In genomic region chrX:1465261-1466231, GRCh38 we compare ENCODE assay signal across 12 cellular contexts. TPM values are rescaled to one million over a fixed set of nuclear protein-coding genes. Genes with fewer than 3 reads are reported as not detected.
DNase-seq lines count a peak whose midpoint lies in the region; TF ChIP-seq lines count a peak whose summit lies in the region.
"Had no signal": no experiment of that assay in that cellular context is flagged by ENCODE, and none has a peak within 500 bp of the region (broad histone marks: within the 10 kb centered on the region; RNA-seq: fewer than 3 reads in every experiment).

No MANE protein-coding gene starts in this region.

- peak overlapping the region; percentile 87 for H3K27ac Mint-ChIP-seq in T-helper 1 cell treated with Interleukin-12 subunit alpha and Interleukin-12 subunit beta and Interleukin-4 antibody, amounts not matched to agents 30 μg/mL and 1 μg/mL, for 36 hours

- no peak overlapping the region for H3K27ac ChIP-seq in WERI-Rb-1
- peak overlapping the region; percentile 74 for H3K27ac ChIP-seq in effector memory CD4-positive, alpha-beta T cell (ENCODE audit: insufficient read depth, low read length, poor library complexity, severe bottlenecking)
- no peak overlapping the region for H3K27ac ChIP-seq in sigmoid colon
- H3K27ac ChIP-seq: breast epithelium, tibial nerve had no signal

- DNase-seq in T-helper 1 cell: no peak
- DNase-seq in WERI-Rb-1: peak; percentile 13
- DNase-seq in effector memory CD4-positive, alpha-beta T cell: no peak
- DNase-seq in sigmoid colon: peak; percentile 57
- DNase-seq in epidermal melanocyte (ENCODE audit: insufficient read length, low spot score): no peak
- no peak for DNase-seq in DMS153 (lab: John Stamatoyannopoulos, UW)
- no peak for DNase-seq in HuH-7 (ENCODE audit: low spot score)
- DNase-seq: 8988T, kidney glomerular epithelial cell had no signal

- no peaks in the 10 kb centered on the region for H3K9me3 Mint-ChIP-seq in T-helper 1 cell treated with Interleukin-12 subunit alpha and Interleukin-12 subunit beta and Interleukin-4 antibody, amounts not matched to agents 30 μg/mL and 1 μg/mL, for 36 hours

- no peak for TF ChIP-seq POLR2A in sigmoid colon (IDR thresholded peaks at IDR 0.05)

- intact Hi-C loops in sigmoid colon (cut with DNase I): no loop called here

- H3K27me3 ChIP-seq in WERI-Rb-1 (ENCODE audit: insufficient read depth, low read depth, severe bottlenecking): peaks cover 39% of the 10 kb centered on the region
- H3K27me3 ChIP-seq in effector memory CD4-positive, alpha-beta T cell (replicated peaks; ENCODE audit: control insufficient read depth, insufficient read depth, low read length, poor library complexity, severe bottlenecking): no peaks in the 10 kb centered on the region
- peaks cover 11 to 60% (median 13%) of the 10 kb centered on the region in 3 donors for H3K27me3 ChIP-seq in sigmoid colon

- TF ChIP-seq EP300 in sigmoid colon (IDR thresholded peaks at IDR 0.05): no peak

- H3K36me3 Mint-ChIP-seq in T-helper 1 cell treated with Interleukin-12 subunit alpha and Interleukin-12 subunit beta and Interleukin-4 antibody, amounts not matched to agents 30 μg/mL and 1 μg/mL, for 36 hours (ENCODE audit: low read depth): peaks cover 50% of the 10 kb centered on the region

- WGBS in sigmoid colon, 2 donors: 60 to 81% methylated on average over 75 of the region's 75 CpGs

- no peaks in the 10 kb centered on the region for H3K36me3 ChIP-seq in WERI-Rb-1
- H3K36me3 ChIP-seq in effector memory CD4-positive, alpha-beta T cell (ENCODE audit: control insufficient read depth, insufficient read depth, low read length): peaks cover 24% of the 10 kb centered on the region
- no peaks in the 10 kb centered on the region for H3K36me3 ChIP-seq in sigmoid colon
- H3K36me3 ChIP-seq: breast epithelium, tibial nerve had no signal

- H3K4me3 Mint-ChIP-seq in T-helper 1 cell treated with Interleukin-12 subunit alpha and Interleukin-12 subunit beta and Interleukin-4 antibody, amounts not matched to agents 30 μg/mL and 1 μg/mL, for 36 hours: peak overlapping the region; percentile 92

- peaks cover 77% of the 10 kb centered on the region for H3K4me1 ChIP-seq in effector memory CD4-positive, alpha-beta T cell (ENCODE audit: control insufficient read depth, insufficient read depth, low read length, poor library complexity, severe bottlenecking)
- no peaks in the 10 kb centered on the region for H3K4me1 ChIP-seq in sigmoid colon
- H3K4me1 ChIP-seq: breast epithelium had no signal

- H3K27me3 Mint-ChIP-seq in T-helper 1 cell treated with Interleukin-12 subunit alpha and Interleukin-12 subunit beta and Interleukin-4 antibody, amounts not matched to agents 30 μg/mL and 1 μg/mL, for 36 hours (ENCODE audit: low read depth): no peaks in the 10 kb centered on the region

- H3K4me1 Mint-ChIP-seq in T-helper 1 cell treated with Interleukin-12 subunit alpha and Interleukin-12 subunit beta and Interleukin-4 antibody, amounts not matched to agents 30 μg/mL and 1 μg/mL, for 36 hours (ENCODE audit: low read depth): peaks cover 66% of the 10 kb centered on the region

- no peaks in the 10 kb centered on the region for H3K9me3 ChIP-seq in WERI-Rb-1 (ENCODE audit: severe bottlenecking)
- no peaks in the 10 kb centered on the region for H3K9me3 ChIP-seq in effector memory CD4-positive, alpha-beta T cell (ENCODE audit: control insufficient read depth, low read length)
- H3K9me3 ChIP-seq in sigmoid colon: no peaks in the 10 kb centered on the region
- H3K9me3 ChIP-seq: breast epithelium, tibial nerve had no signal

- H3K4me3 ChIP-seq in WERI-Rb-1 (ENCODE audit: low read depth, low read length) (peak overlapping the region; percentile 3), sigmoid colon (no peak overlapping the region)
- H3K4me3 ChIP-seq in effector memory CD4-positive, alpha-beta T cell (ENCODE audit: insufficient read depth, low read depth, low read length, poor library complexity, severe bottlenecking): no peak overlapping the region
- H3K4me3 ChIP-seq: breast epithelium, tibial nerve had no signal

- TF ChIP-seq CTCF in WERI-Rb-1 (IDR thresholded peaks at IDR 0.05; ENCODE audit: low read depth, low read length): no peak
- TF ChIP-seq CTCF in sigmoid colon (IDR thresholded peaks at IDR 0.05): no peak

RNA-seq across cellular contexts. Expression of gene ASMTL, which starts 12.8 kb away (rescaled TPM):
- total RNA-seq in sigmoid colon: 10 to 100 TPM; 20.8 to 30.6 (median 29.3) TPM
- polyA plus RNA-seq in sigmoid colon: 10 to 100 TPM; 11.8 to 24.0 (median 21.0) TPM

Comparison
In these comparisons a context has a peak if more than half of its experiments do, and no peak if none do; other contexts are left out.
1. DNase-seq: peak in WERI-Rb-1 (single experiment) and sigmoid colon (single experiment); none in T-helper 1 cell (0 of 5), effector memory CD4-positive, alpha-beta T cell (0 of 3), epidermal melanocyte (single experiment), DMS153 (single experiment) and HuH-7 (single experiment).